ENCODE assay signal across 29 cellular contexts in genomic region chr17:44029736-44030135, GRCh38. TPM values are rescaled to one million over a fixed set of nuclear protein-coding genes. Genes with fewer than 3 reads are reported as not detected.
A peak's percentile ranks its signal among the peaks of the same experiment; 100 is the strongest.
DNase-seq lines count a peak whose midpoint lies in the region; ATAC-seq and TF ChIP-seq lines count a peak whose summit lies in the region.
"Had no signal": no experiment of that assay in that cellular context is flagged by ENCODE, and none has a peak within 500 bp of the region (broad histone marks: within the 10 kb centered on the region; RNA-seq: fewer than 3 reads in every experiment).

No MANE protein-coding gene starts in this region.

- no CpG with 5 or more reads among the region's 5 CpGs for WGBS in H9 (ENCODE audit: extremely low coverage, insufficient read length, low lambda C conversion rate)

- no peak for DNase-seq in T-helper 1 cell
- DNase-seq in H9, result no peak
- DNase-seq in nephron progenitor cell, result no peak
- no peak for DNase-seq in NCI-H748 (lab: John Stamatoyannopoulos, UW; ENCODE audit: unreplicated experiment)
- DNase-seq: 8988T; activated gamma-delta T cell treated with Interleukin-2 at 50 U/mL for 16 hours; activated T-cell treated with anti-CD3 and anti-CD28 coated beads, Interleukin-2, amount 50 U/mL, for 4 hours; body of pancreas; C1 segment of cervical spinal cord; cerebellar nuclear complex; foreskin melanocyte; GM23248; KG1; kidney glomerular epithelial cell; naive B cell; NCI-H1092 treated with DMSO at 0.1 percent for 48 hours; NCI-H187 treated with DMSO at 0.1 percent for 48 hours; NCI-H2171 treated with DMSO at 0.1 percent for 48 hours; NCI-H524 treated with DMSO at 0.1 percent for 48 hours; NK-92 treated with Interleukin-12 subunit alpha and Interleukin-12 subunit beta, amount 100 ng/mL, for 24 hours; stimulated activated CD4-positive, alpha-beta T cell treated with anti-CD3 and anti-CD28 coated beads, Interleukin-4, amount 100 ng/mL, for 4 hours; substantia nigra; upper lobe of left lung had no signal

- H3K79me1 ChIP-seq in H9 (ENCODE audit: insufficient read depth, low read depth, low read length, poor library complexity, severe bottlenecking), result no peaks in the 10 kb centered on the region

- no peak overlapping the region for H4K8ac ChIP-seq in H9 (replicated peaks; ENCODE audit: insufficient read length, low read depth, low read length)

- no peaks in the 10 kb centered on the region for H3K9me3 ChIP-seq in H9 (ENCODE audit: control insufficient read depth, low read depth, low read length)
- H3K9me3 ChIP-seq: body of pancreas, upper lobe of left lung had no signal

- H3K18ac ChIP-seq in H9 (ENCODE audit: insufficient read length, low read depth, low read length), result no peak overlapping the region

- no peak overlapping the region for H3K56ac ChIP-seq in H9 (ENCODE audit: insufficient read length, low read depth, low read length)

- no peaks in the 10 kb centered on the region for H3K27me3 Mint-ChIP-seq in T-helper 1 cell treated with Interleukin-12 subunit alpha and Interleukin-12 subunit beta and Interleukin-4 antibody, amounts not matched to agents 30 μg/mL and 1 μg/mL, for 36 hours (ENCODE audit: low read depth)
- H3K27me3 Mint-ChIP-seq in H9 (ENCODE audit: low read depth) (no peaks in the 10 kb centered on the region), nephron progenitor cell (ENCODE audit: low read depth, poor library complexity) (peaks cover 6% of the 10 kb centered on the region)
- H3K27me3 Mint-ChIP-seq in activated T-helper 17 cell treated with anti-CD3 and anti-CD28 coated beads, Interleukin-2, amount 50 U/mL, for 72 hours, result no peaks in the 10 kb centered on the region
- H3K27me3 Mint-ChIP-seq: naive B cell had no signal

- no peak overlapping the region for H4K5ac ChIP-seq in H9 (ENCODE audit: insufficient read length, low read depth, low read length)

- H3K27ac Mint-ChIP-seq in T-helper 1 cell treated with Interleukin-12 subunit alpha and Interleukin-12 subunit beta and Interleukin-4 antibody, amounts not matched to agents 30 μg/mL and 1 μg/mL, for 36 hours, result peak overlapping the region; percentile 18
- H3K27ac Mint-ChIP-seq in H9, result peak overlapping the region in 2 of 3 experiments; percentile 6 to 42; a peak in 2 of 7 replicates
- peak overlapping the region; percentile 42 for H3K27ac Mint-ChIP-seq in activated T-helper 17 cell treated with anti-CD3 and anti-CD28 coated beads, Interleukin-2, amount 50 U/mL, for 72 hours
- peak overlapping the region; percentile 52 for H3K27ac Mint-ChIP-seq in nephron progenitor cell
- H3K27ac Mint-ChIP-seq: mesothelial cell of epicardium had no signal

- H3K23me2 ChIP-seq in H9 (ENCODE audit: insufficient read length, low read depth, low read length, poor library complexity, severe bottlenecking), result no peaks in the 10 kb centered on the region

- H2AFZ ChIP-seq in H9 (ENCODE audit: low read length), result no peak overlapping the region
- H2AFZ ChIP-seq: GM23248 had no signal

- no peak overlapping the region for H3K23ac ChIP-seq in H9 (ENCODE audit: insufficient read length, low read depth, low read length)

- no peak overlapping the region for H2BK15ac ChIP-seq in H9 (ENCODE audit: low read depth, low read length)

- no peak overlapping the region for H2AK5ac ChIP-seq in H9 (ENCODE audit: insufficient read length, low read length)

- H3K27ac ChIP-seq in H9 (ENCODE audit: insufficient read length, low read depth, low read length), result no peak overlapping the region
- H3K27ac ChIP-seq: body of pancreas, GM23248, SK-N-MC, upper lobe of left lung had no signal

- H3K9me3 Mint-ChIP-seq in T-helper 1 cell treated with Interleukin-12 subunit alpha and Interleukin-12 subunit beta and Interleukin-4 antibody, amounts not matched to agents 30 μg/mL and 1 μg/mL, for 36 hours, result no peaks in the 10 kb centered on the region
- H3K9me3 Mint-ChIP-seq in H9, result no peaks in the 10 kb centered on the region
- H3K9me3 Mint-ChIP-seq in activated T-helper 17 cell treated with anti-CD3 and anti-CD28 coated beads, Interleukin-2, amount 50 U/mL, for 72 hours, result no peaks in the 10 kb centered on the region
- H3K9me3 Mint-ChIP-seq in nephron progenitor cell, result no peaks in the 10 kb centered on the region
- H3K9me3 Mint-ChIP-seq: activated T-cell treated with anti-CD3 and anti-CD28 coated beads, Interleukin-2, amount 50 U/mL, for 4 hours; mesothelial cell of epicardium; naive B cell had no signal

- no peak overlapping the region for H3K9ac ChIP-seq in H9 (ENCODE audit: extremely low read depth, insufficient read length, low read length)
- H3K9ac ChIP-seq: GM23248 had no signal

- H3K4me1 Mint-ChIP-seq in T-helper 1 cell treated with Interleukin-12 subunit alpha and Interleukin-12 subunit beta and Interleukin-4 antibody, amounts not matched to agents 30 μg/mL and 1 μg/mL, for 36 hours (ENCODE audit: low read depth), result peaks cover 12% of the 10 kb centered on the region
- H3K4me1 Mint-ChIP-seq in H9 (no peaks in the 10 kb centered on the region), nephron progenitor cell (peaks cover 12% of the 10 kb centered on the region)
- peaks cover 12% of the 10 kb centered on the region for H3K4me1 Mint-ChIP-seq in activated T-helper 17 cell treated with anti-CD3 and anti-CD28 coated beads, Interleukin-2, amount 50 U/mL, for 72 hours
- H3K4me1 Mint-ChIP-seq: mesothelial cell of epicardium had no signal

- H3K36me3 Mint-ChIP-seq in T-helper 1 cell treated with Interleukin-12 subunit alpha and Interleukin-12 subunit beta and Interleukin-4 antibody, amounts not matched to agents 30 μg/mL and 1 μg/mL, for 36 hours (ENCODE audit: low read depth), result peaks cover 24% of the 10 kb centered on the region
- peaks cover 22 to 55% (median 40%) of the 10 kb centered on the region in 3 experiments; a peak in 6 of 7 replicates for H3K36me3 Mint-ChIP-seq in H9 (ENCODE audit: insufficient read depth in 1 of 3, low read depth in 3 of 3)
- H3K36me3 Mint-ChIP-seq in activated T-helper 17 cell treated with anti-CD3 and anti-CD28 coated beads, Interleukin-2, amount 50 U/mL, for 72 hours (ENCODE audit: low read depth), result peaks cover 58% of the 10 kb centered on the region
- H3K36me3 Mint-ChIP-seq in nephron progenitor cell (ENCODE audit: low read depth), result peaks cover 48% of the 10 kb centered on the region

- no peak overlapping the region for H2BK12ac ChIP-seq in H9 (ENCODE audit: insufficient read length, low read depth, low read length)

- no peak overlapping the region for H3K4me3 Mint-ChIP-seq in T-helper 1 cell treated with Interleukin-12 subunit alpha and Interleukin-12 subunit beta and Interleukin-4 antibody, amounts not matched to agents 30 μg/mL and 1 μg/mL, for 36 hours
- H3K4me3 Mint-ChIP-seq in H9, result no peak overlapping the region
- no peak overlapping the region for H3K4me3 Mint-ChIP-seq in activated T-helper 17 cell treated with anti-CD3 and anti-CD28 coated beads, Interleukin-2, amount 50 U/mL, for 72 hours
- no peak overlapping the region for H3K4me3 Mint-ChIP-seq in nephron progenitor cell
- H3K4me3 Mint-ChIP-seq: activated T-cell treated with anti-CD3 and anti-CD28 coated beads, Interleukin-2, amount 50 U/mL, for 4 hours; mesothelial cell of epicardium; naive B cell had no signal

- no peak overlapping the region for H3T11ph ChIP-seq in H9 (ENCODE audit: low read length)

- no peaks in the 10 kb centered on the region for H4K20me1 ChIP-seq in H9 (ENCODE audit: control insufficient read depth, insufficient read depth, insufficient read length)

- no peak overlapping the region for H3K14ac ChIP-seq in H9 (ENCODE audit: insufficient read depth, low read length)

- no peaks in the 10 kb centered on the region for H3K79me2 ChIP-seq in H9 (ENCODE audit: insufficient read depth, low read length)

- no peak overlapping the region for H2BK20ac ChIP-seq in H9 (ENCODE audit: low read depth, low read length, poor library complexity, severe bottlenecking)

- no peak overlapping the region for H2BK5ac ChIP-seq in H9 (ENCODE audit: insufficient read length, low read length)

- H3K27me3 ChIP-seq in H9 (ENCODE audit: insufficient read depth, low read length), result no peaks in the 10 kb centered on the region
- H3K27me3 ChIP-seq: body of pancreas, upper lobe of left lung had no signal

- no peak for ATAC-seq in activated T-helper 17 cell treated with anti-CD3 and anti-CD28 coated beads, Interleukin-2, amount 50 U/mL, for 72 hours (replicated peaks)
- ATAC-seq in GM18858 (IDR thresholded peaks at IDR 0.05; ENCODE audit: unreplicated experiment), result no peak
- ATAC-seq in HG03354 (IDR thresholded peaks at IDR 0.05; ENCODE audit: poor library complexity, severe bottlenecking, unreplicated experiment), result no peak
- ATAC-seq: activated T-cell treated with anti-CD3 and anti-CD28 coated beads, Interleukin-2, amount 50 U/mL, for 4 hours; body of pancreas had no signal

- no peak for TF ChIP-seq CTCF in H9 (conservative IDR thresholded peaks at IDR 0.05)
- TF ChIP-seq CTCF in nephron progenitor cell (IDR thresholded peaks at IDR 0.05), result no peak

- no peak overlapping the region for H4K91ac ChIP-seq in H9 (ENCODE audit: insufficient read length, low read depth, low read length)

- no peak overlapping the region for H3K4me2 ChIP-seq in H9 (ENCODE audit: insufficient read depth, insufficient read length, low read length)

- H2BK120ac ChIP-seq in H9 (ENCODE audit: low read depth, low read length, poor library complexity, severe bottlenecking), result no peak overlapping the region

- H3K4ac ChIP-seq in H9 (ENCODE audit: low read depth, low read length), result no peak overlapping the region

- H3K4me1 ChIP-seq in H9 (ENCODE audit: insufficient read depth, low read length), result no peaks in the 10 kb centered on the region
- H3K4me1 ChIP-seq: body of pancreas, upper lobe of left lung had no signal

RNA-seq across cellular contexts. Expression of gene TMEM101, which starts 15.0 kb away (rescaled TPM):
- 18.6 and 21.1 TPM in 2 replicates for total RNA-seq in H9 (2021)
- 10 to 100 TPM; 33.0 to 35.1 TPM for total RNA-seq in activated T-helper 17 cell treated with anti-CD3 and anti-CD28 coated beads, Interleukin-2, amount 50 U/mL, for 72 hours

RNA-seq across cellular contexts. Expression of gene NAGS, which starts 25.3 kb away (rescaled TPM):
- total RNA-seq in H9 (2021), result 3.7 and 4.1 TPM in 2 replicates
- 1 to 10 TPM in 1 of 2 donors, under 1 TPM in 1; 0.48 to 4.8 TPM for total RNA-seq in activated T-helper 17 cell treated with anti-CD3 and anti-CD28 coated beads, Interleukin-2, amount 50 U/mL, for 72 hours

RNA-seq across cellular contexts. Expression of gene LSM12, which starts 36.7 kb away (rescaled TPM):
- 128 TPM in 2 replicates for total RNA-seq in H9 (2021)
- total RNA-seq in activated T-helper 17 cell treated with anti-CD3 and anti-CD28 coated beads, Interleukin-2, amount 50 U/mL, for 72 hours, result 10 to 100 TPM; 78.6 to 87.6 TPM

RNA-seq across cellular contexts. Expression of gene G6PC3, which starts 40.8 kb away (rescaled TPM):
- 105 and 109 TPM in 2 replicates for total RNA-seq in H9 (2021)
- total RNA-seq in activated T-helper 17 cell treated with anti-CD3 and anti-CD28 coated beads, Interleukin-2, amount 50 U/mL, for 72 hours, result 10 to 100 TPM; 14.9 to 22.8 TPM
